Comparison of ENCODE assay signal across 28 cellular contexts in the genomic region with DNA sequence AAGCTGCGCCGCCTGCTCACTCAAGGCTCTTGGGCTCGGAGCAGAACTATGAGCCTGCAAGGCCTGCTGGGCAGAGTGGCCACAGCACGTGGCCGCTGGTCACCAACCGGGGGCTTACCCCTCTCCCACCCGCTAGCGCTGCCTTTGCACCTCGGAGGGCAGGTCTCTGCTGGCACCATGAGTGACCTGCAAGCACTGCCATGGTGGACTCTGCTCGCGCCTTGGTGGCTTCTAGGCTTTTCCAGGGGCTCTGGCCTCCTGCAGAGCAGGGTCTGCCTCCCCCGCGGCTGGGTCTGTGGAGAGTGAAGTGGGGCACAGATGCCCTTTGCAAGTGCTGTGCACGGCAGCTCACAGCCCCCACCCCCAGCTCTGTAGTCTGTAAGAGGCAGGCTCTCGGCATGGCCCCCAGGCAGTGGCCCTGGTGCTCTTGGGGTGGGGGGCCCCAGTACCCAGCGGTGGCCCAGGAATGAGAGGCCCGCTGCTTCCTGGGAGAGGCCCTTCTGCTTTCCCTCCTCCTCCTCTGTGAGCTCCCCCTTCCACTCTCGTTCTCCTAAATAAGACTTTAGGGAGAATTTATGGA.
"Had no signal": no experiment of that assay in that cellular context is flagged by ENCODE, and none has a peak within 500 bp of the region (broad histone marks: within the 10 kb centered on the region; RNA-seq: fewer than 3 reads in every experiment).

No MANE protein-coding gene starts in this region.

- H3K9me3 Mint-ChIP-seq: naive B cell; naive thymus-derived CD8-positive, alpha-beta T cell; nephron progenitor cell; neural crest cell; stimulated activated memory B cell treated with anti-CD40 and anti-IgM and Interleukin-4, amounts not matched to agents 10 μg/mL and 1 μg/mL and 100 μg/mL, for 72 hours; stimulated activated naive CD8-positive, alpha-beta T cell treated with anti-CD3 and anti-CD28 coated beads, Interleukin-15, amount 100 ng/mL, for 72 hours had no signal

- DNase-seq: naive B cell; nephron progenitor cell; occipital lobe; right cardiac atrium; sigmoid colon; small intestine; stimulated activated CD4-positive, alpha-beta T cell treated with anti-CD3 and anti-CD28 coated beads, Interleukin-12 subunit alpha, Interleukin-12 subunit beta, amount 100 ng/mL, for 4 hours; stimulated activated CD4-positive, alpha-beta T cell treated with anti-CD3 and anti-CD28 coated beads, Interleukin-1b, Interleukin-23, amount 100 ng/mL, for 48 hours; stimulated activated CD4-positive, alpha-beta T cell treated with anti-CD3 and anti-CD28 coated beads, Interleukin-4, amount 100 ng/mL, for 1 hour; stimulated activated CD4-positive, alpha-beta T cell treated with anti-CD3 and anti-CD28 coated beads, Interleukin-4, amount 100 ng/mL, for 4 hours; stimulated activated CD8-positive, alpha-beta memory T cell treated with anti-CD3 and anti-CD28 coated beads, Interleukin-4, amount 100 ng/mL, for 48 hours; stimulated activated naive CD4-positive, alpha-beta T cell; stimulated activated naive CD8-positive, alpha-beta T cell treated with anti-CD3 and anti-CD28 coated beads, Interleukin-15, amount 100 ng/mL, for 72 hours; stimulated activated naive CD8-positive, alpha-beta T cell treated with anti-CD3 and anti-CD28 coated beads, Interleukin-15, Interleukin-2, amounts not matched to agents 100 U/mL and 50 U/mL, for 24 hours; substantia nigra; testis; transverse colon had no signal

- H3K4me3 Mint-ChIP-seq: naive B cell; naive thymus-derived CD8-positive, alpha-beta T cell; nephron progenitor cell; neural crest cell; stimulated activated memory B cell treated with anti-CD40 and anti-IgM and Interleukin-4, amounts not matched to agents 10 μg/mL and 1 μg/mL and 100 μg/mL, for 72 hours; stimulated activated naive CD8-positive, alpha-beta T cell treated with anti-CD3 and anti-CD28 coated beads, Interleukin-15, amount 100 ng/mL, for 72 hours had no signal

- ATAC-seq: naive thymus-derived CD8-positive, alpha-beta T cell; psoas muscle; right cardiac atrium; right lobe of liver; stimulated activated memory B cell treated with anti-CD40 and anti-IgM and Interleukin-4, amounts not matched to agents 10 μg/mL and 1 μg/mL and 100 μg/mL, for 72 hours; stimulated activated naive CD8-positive, alpha-beta T cell treated with anti-CD3 and anti-CD28 coated beads, Interleukin-15, amount 100 ng/mL, for 72 hours had no signal

- H3K4me1 ChIP-seq: psoas muscle, suprapubic skin, testis, tibial artery, transverse colon had no signal

- H3K9me3 ChIP-seq: pancreas, psoas muscle, right lobe of liver, sigmoid colon, suprapubic skin, testis, tibial artery, transverse colon, vagina had no signal

- H3K4me3 ChIP-seq: pancreas, psoas muscle, right lobe of liver, sigmoid colon, suprapubic skin, testis, tibial artery, transverse colon, upper lobe of left lung, vagina had no signal

- H3K36me3 ChIP-seq: pancreas, transverse colon had no signal

- H3K4me1 Mint-ChIP-seq: nephron progenitor cell had no signal

- H3K27ac ChIP-seq: pancreas, psoas muscle, right lobe of liver, sigmoid colon, suprapubic skin, testis, tibial artery, transverse colon, upper lobe of left lung, vagina had no signal

- H3K27ac Mint-ChIP-seq: naive thymus-derived CD8-positive, alpha-beta T cell; nephron progenitor cell; progenitor cell of endocrine pancreas; stimulated activated memory B cell treated with anti-CD40 and anti-IgM and Interleukin-4, amounts not matched to agents 10 μg/mL and 1 μg/mL and 100 μg/mL, for 72 hours had no signal

- H3K27me3 ChIP-seq: pancreas, right lobe of liver, sigmoid colon, suprapubic skin, testis, tibial artery, transverse colon, upper lobe of left lung, vagina had no signal

- H3K27me3 Mint-ChIP-seq: naive B cell; naive thymus-derived CD8-positive, alpha-beta T cell; stimulated activated memory B cell treated with anti-CD40 and anti-IgM and Interleukin-4, amounts not matched to agents 10 μg/mL and 1 μg/mL and 100 μg/mL, for 72 hours; stimulated activated naive CD8-positive, alpha-beta T cell treated with anti-CD3 and anti-CD28 coated beads, Interleukin-15, amount 100 ng/mL, for 72 hours had no signal
